In genomic region chr19:52237771-52238400, GRCh38 we compare ENCODE assay signal across 2 cellular contexts.
TF ChIP-seq lines count a peak whose summit lies in the region.

No MANE protein-coding gene starts in this region.

TF ChIP-seq in A549, 52 proteins besides CTCF, POLR2A, EP300 and RAD21:
- TF ChIP-seq CHD2 (IDR thresholded peaks at IDR 0.05; ENCODE audit: low read length, partially characterized antibody): no peak
- TF ChIP-seq REST (IDR thresholded peaks at IDR 0.05): no peak
- no peak for TF ChIP-seq TFCP2L1 (CRISPR knock-in tag; IDR thresholded peaks at IDR 0.05)
- TF ChIP-seq SMC3 (IDR thresholded peaks at IDR 0.05): peak; percentile 56

TF ChIP-seq in H1, 55 proteins besides CTCF, POLR2A, EP300 and RAD21:
- TF ChIP-seq KDM5A (IDR thresholded peaks at IDR 0.05; ENCODE audit: low read length): no peak
- TF ChIP-seq HDAC6 (IDR thresholded peaks at IDR 0.05; ENCODE audit: low read depth, low read length): no peak
- TF ChIP-seq SP2 (IDR thresholded peaks at IDR 0.05; ENCODE audit: low read length): no peak
- TF ChIP-seq CBX8 (IDR thresholded peaks at IDR 0.05; ENCODE audit: borderline replicate concordance, low read depth, low read length): no peak
- no peak for TF ChIP-seq JUN (IDR thresholded peaks at IDR 0.05; ENCODE audit: low read depth, low read length)
- TF ChIP-seq HDAC2 (IDR thresholded peaks at IDR 0.05; ENCODE audit: borderline replicate concordance in 1 of 2, low read depth in 2 of 2, low read length in 2 of 2): no peak
- no peak for TF ChIP-seq KDM1A (IDR thresholded peaks at IDR 0.05; ENCODE audit: borderline replicate concordance, low read length)
- TF ChIP-seq TAF1 (IDR thresholded peaks at IDR 0.05; ENCODE audit: low read depth, low read length): no peak
- TF ChIP-seq CEBPB (IDR thresholded peaks at IDR 0.05; ENCODE audit: low read depth, low read length): no peak
- TF ChIP-seq SIRT6 (IDR thresholded peaks at IDR 0.05; ENCODE audit: low read length): no peak
- TF ChIP-seq ASH2L (IDR thresholded peaks at IDR 0.05; ENCODE audit: low read length): no peak
- TF ChIP-seq MAX (IDR thresholded peaks at IDR 0.05): no peak
- TF ChIP-seq SP4 (IDR thresholded peaks at IDR 0.05; ENCODE audit: low read length): no peak
- no peak for TF ChIP-seq JUND (IDR thresholded peaks at IDR 0.05; ENCODE audit: low read length)
- TF ChIP-seq RXRA (IDR thresholded peaks at IDR 0.05; ENCODE audit: insufficient read depth, low read depth, low read length): no peak
- TF ChIP-seq POU5F1 (IDR thresholded peaks at IDR 0.05; ENCODE audit: low read depth, low read length): no peak
- TF ChIP-seq CBX5 (IDR thresholded peaks at IDR 0.05; ENCODE audit: low read depth, low read length): no peak
- TF ChIP-seq TBP (IDR thresholded peaks at IDR 0.05; ENCODE audit: low read depth, low read length): no peak
- TF ChIP-seq SUZ12 (IDR thresholded peaks at IDR 0.05; ENCODE audit: low read length): no peak
